In the genomic region with DNA sequence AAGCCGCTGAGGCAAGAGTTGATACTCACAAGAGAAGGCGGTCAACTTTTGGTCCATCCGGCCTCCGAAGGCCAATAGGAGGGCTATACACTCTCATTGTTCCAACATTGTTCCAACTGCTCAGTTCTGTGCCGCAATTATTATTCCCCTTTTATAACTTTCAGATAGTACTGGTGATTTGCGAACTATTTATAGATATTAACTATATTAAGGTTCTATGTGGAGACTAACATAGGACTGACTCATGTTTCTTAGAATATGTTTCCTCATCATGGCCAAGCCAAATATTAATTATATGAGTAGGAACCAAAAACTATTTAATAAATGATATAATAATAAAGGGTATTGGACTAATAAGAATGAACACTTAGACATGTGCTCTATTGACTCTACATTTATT, we compare ENCODE assay signal across 28 cellular contexts.
"Had no signal": no experiment of that assay in that cellular context is flagged by ENCODE, and none has a peak within 500 bp of the region (broad histone marks: within the 10 kb centered on the region; RNA-seq: fewer than 3 reads in every experiment).

No MANE protein-coding gene starts in this region.

- H3K27me3 ChIP-seq: dorsolateral prefrontal cortex, neural progenitor cell, right lobe of liver, stomach, thyroid gland had no signal

- H3K9me3 ChIP-seq: left ventricle myocardium inferior, lower lobe of right lung, prostate gland, right lobe of liver, stomach, thyroid gland had no signal

- H3K36me3 ChIP-seq: left ventricle myocardium inferior, lower lobe of right lung, prostate gland, right lobe of liver, thyroid gland had no signal

- H3K36me3 Mint-ChIP-seq: immature natural killer cell; stimulated activated effector memory CD8-positive, alpha-beta T cell treated with anti-CD3 and anti-CD28 coated beads, Interleukin-12 subunit alpha, Interleukin-12 subunit beta, amount 100 ng/mL, for 72 hours had no signal

- H3K9me3 Mint-ChIP-seq: immature natural killer cell; naive B cell; nephron; neural progenitor cell; stimulated activated effector memory CD8-positive, alpha-beta T cell treated with anti-CD3 and anti-CD28 coated beads, Interleukin-12 subunit alpha, Interleukin-12 subunit beta, amount 100 ng/mL, for 72 hours; type B pancreatic cell had no signal

- ATAC-seq: esophagus mucosa; left colon; lower lobe of right lung; right lobe of liver; stimulated activated effector memory CD8-positive, alpha-beta T cell treated with anti-CD3 and anti-CD28 coated beads, Interleukin-12 subunit alpha, Interleukin-12 subunit beta, amount 100 ng/mL, for 72 hours had no signal

- DNase-seq: caudate nucleus; cerebellar nuclear complex; dorsolateral prefrontal cortex; effector CD4-positive, alpha-beta T cell; foreskin fibroblast; glutamatergic neuron; hypothalamus; immature natural killer cell; islet precursor cell; kidney glomerular epithelial cell; left colon; left ventricle myocardium inferior; lower lobe of right lung; naive B cell; right lobe of liver; stimulated activated CD4-positive, alpha-beta T cell treated with anti-CD3 and anti-CD28 coated beads, Interleukin-2, amount 100 ng/mL, for 24 hours; stimulated activated CD4-positive, alpha-beta T cell treated with anti-CD3 and anti-CD28 coated beads, Interleukin-4, amount 100 ng/mL, for 24 hours; stimulated activated naive CD4-positive, alpha-beta T cell treated with Interleukin-2 at 50 U/mL for 16 hours; stomach; thyroid gland had no signal

- H3K4me1 ChIP-seq: lower lobe of right lung, parathyroid adenoma, prostate gland, right lobe of liver, thyroid gland had no signal

- H3K4me1 Mint-ChIP-seq: immature natural killer cell; naive B cell; neural progenitor cell; stimulated activated effector memory CD8-positive, alpha-beta T cell treated with anti-CD3 and anti-CD28 coated beads, Interleukin-12 subunit alpha, Interleukin-12 subunit beta, amount 100 ng/mL, for 72 hours had no signal

- H3K27ac ChIP-seq: dorsolateral prefrontal cortex, epithelial cell of prostate, left ventricle myocardium inferior, lower lobe of right lung, neural progenitor cell, parathyroid adenoma, prostate gland, right lobe of liver, stomach, thyroid gland had no signal

- H3K4me3 ChIP-seq: dorsolateral prefrontal cortex, left ventricle myocardium inferior, lower lobe of right lung, neural progenitor cell, prostate gland, right lobe of liver, stomach, thyroid gland had no signal

- H3K27me3 Mint-ChIP-seq: naive B cell, type B pancreatic cell had no signal

- H3K4me3 Mint-ChIP-seq: immature natural killer cell; naive B cell; nephron; neural progenitor cell; stimulated activated effector memory CD8-positive, alpha-beta T cell treated with anti-CD3 and anti-CD28 coated beads, Interleukin-12 subunit alpha, Interleukin-12 subunit beta, amount 100 ng/mL, for 72 hours; type B pancreatic cell had no signal

- H3K27ac Mint-ChIP-seq: immature natural killer cell; nephron; neural progenitor cell; stimulated activated effector memory CD8-positive, alpha-beta T cell treated with anti-CD3 and anti-CD28 coated beads, Interleukin-12 subunit alpha, Interleukin-12 subunit beta, amount 100 ng/mL, for 72 hours; type B pancreatic cell had no signal
